ENCODE assay signal across 19 cellular contexts in the genomic region with DNA sequence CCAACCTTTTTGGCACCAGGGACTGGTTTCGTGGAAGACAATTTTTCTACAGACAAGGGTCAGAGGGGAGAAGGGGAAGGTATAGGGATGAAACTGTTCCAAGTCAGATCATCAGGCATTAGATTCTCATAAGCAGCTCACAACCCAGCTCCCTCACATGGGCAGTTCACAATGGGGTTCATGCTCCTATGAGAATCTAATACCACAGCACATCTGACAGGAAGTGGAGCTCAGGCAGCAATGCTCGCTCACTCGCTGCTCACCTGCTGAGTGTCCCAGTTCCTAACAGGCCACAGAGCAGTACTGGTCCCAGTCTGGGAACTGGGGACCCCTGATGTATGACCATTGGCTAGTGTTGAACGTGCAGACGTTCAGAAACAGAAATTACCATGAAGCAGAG.
A peak's percentile ranks its signal among the peaks of the same experiment; 100 is the strongest.
DNase-seq lines count a peak whose midpoint lies in the region; ATAC-seq and TF ChIP-seq lines count a peak whose summit lies in the region.
"Had no signal": no experiment of that assay in that cellular context is flagged by ENCODE, and none has a peak within 500 bp of the region (broad histone marks: within the 10 kb centered on the region; RNA-seq: fewer than 3 reads in every experiment).

No MANE protein-coding gene starts in this region.

- DNase-seq in neuronal stem cell (ENCODE audit: low spot score) (no peak), NOMO-1 treated with dmso at 0.1 percent for 144 hours (lab: John Stamatoyannopoulos, UW; ENCODE audit: unreplicated experiment) (no peak), Caco-2 (no peak)
- DNase-seq in naive thymus-derived CD8-positive, alpha-beta T cell = no peak
- no peak for DNase-seq in activated naive CD8-positive, alpha-beta T cell treated with anti-CD3 and anti-CD28 coated beads, Interleukin-2, amount 50 U/mL, for 24 hours
- DNase-seq: ACHN; AML-193; BE2C; CD4-positive, CD25-positive, alpha-beta regulatory T cell; CD8-positive, alpha-beta T cell; DMS 273 treated with DMSO at 0.1 percent for 48 hours; DMS79; GF-D8; GOT3 had no signal

- no peak overlapping the region for H4K8ac ChIP-seq in neuronal stem cell (ENCODE audit: low read depth, low read length)

- BruUV-seq in Caco-2 (replicated peaks; lab: Mats Ljungman, UMichigan) = no TSS peak

- no peak overlapping the region for H2AK5ac ChIP-seq in neuronal stem cell (ENCODE audit: low read depth, low read length)

- peak overlapping the region; percentile 70 for H3K18ac ChIP-seq in neuronal stem cell (ENCODE audit: low read length)

- no peaks in the 10 kb centered on the region for H3K9me3 Mint-ChIP-seq in naive thymus-derived CD8-positive, alpha-beta T cell
- no peaks in the 10 kb centered on the region for H3K9me3 Mint-ChIP-seq in activated naive CD8-positive, alpha-beta T cell treated with anti-CD3 and anti-CD28 coated beads, Interleukin-2, amount 50 U/mL, for 24 hours
- no peaks in the 10 kb centered on the region for H3K9me3 Mint-ChIP-seq in Caco-2 (ENCODE audit: unreplicated experiment)
- H3K9me3 Mint-ChIP-seq: CD8-positive, alpha-beta T cell had no signal

- no peak overlapping the region for H3K27ac Mint-ChIP-seq in naive thymus-derived CD8-positive, alpha-beta T cell
- no peak overlapping the region for H3K27ac Mint-ChIP-seq in activated naive CD8-positive, alpha-beta T cell treated with anti-CD3 and anti-CD28 coated beads, Interleukin-2, amount 50 U/mL, for 24 hours
- H3K27ac Mint-ChIP-seq in Caco-2 (ENCODE audit: unreplicated experiment) = no peak overlapping the region
- H3K27ac Mint-ChIP-seq: CD8-positive, alpha-beta T cell had no signal

- H3K27ac ChIP-seq in BLaER1 treated with 17β-estradiol and CSF1 and Interleukin-3, amounts not matched to agents 10 nM and 100 nM = peak overlapping the region in 8 of 11 experiments; percentile 59 to 76 (median 70); a peak in 16 of 22 replicates
- H3K27ac ChIP-seq in HEK293 (ENCODE audit: extremely low read depth, low read depth, low read length) = no peak overlapping the region
- H3K27ac ChIP-seq in neuronal stem cell (replicated peaks; ENCODE audit: low read length) = no peak overlapping the region
- H3K27ac ChIP-seq: C4-2B had no signal

- no peak overlapping the region for H2BK12ac ChIP-seq in neuronal stem cell (ENCODE audit: low read length)

- no CpG with 5 or more reads among the region's 5 CpGs for WGBS in neuronal stem cell (ENCODE audit: extremely low coverage in 2 of 2, insufficient read length in 2 of 2, insufficient replicate concordance in 1 of 2), 2 donors

- ATAC-seq in naive thymus-derived CD8-positive, alpha-beta T cell = no peak
- ATAC-seq in activated naive CD8-positive, alpha-beta T cell treated with anti-CD3 and anti-CD28 coated beads, Interleukin-2, amount 50 U/mL, for 24 hours = no peak
- ATAC-seq: CD8-positive, alpha-beta T cell had no signal

- H3K36me3 Mint-ChIP-seq in naive thymus-derived CD8-positive, alpha-beta T cell = peaks cover 15 to 46% (median 28%) of the 10 kb centered on the region in 3 donors
- peaks cover 33% of the 10 kb centered on the region for H3K36me3 Mint-ChIP-seq in activated naive CD8-positive, alpha-beta T cell treated with anti-CD3 and anti-CD28 coated beads, Interleukin-2, amount 50 U/mL, for 24 hours (ENCODE audit: low read depth)
- peaks cover 38% of the 10 kb centered on the region for H3K36me3 Mint-ChIP-seq in Caco-2 (ENCODE audit: insufficient read depth, unreplicated experiment)

- H3K27me3 Mint-ChIP-seq in naive thymus-derived CD8-positive, alpha-beta T cell = no peaks in the 10 kb centered on the region
- H3K27me3 Mint-ChIP-seq in activated naive CD8-positive, alpha-beta T cell treated with anti-CD3 and anti-CD28 coated beads, Interleukin-2, amount 50 U/mL, for 24 hours = no peaks in the 10 kb centered on the region
- H3K27me3 Mint-ChIP-seq in Caco-2 (ENCODE audit: insufficient read depth, unreplicated experiment) = no peaks in the 10 kb centered on the region
- H3K27me3 Mint-ChIP-seq: CD4-positive, CD25-positive, alpha-beta regulatory T cell had no signal

- H2AFZ ChIP-seq in Loucy (ENCODE audit: low read length) (no peak overlapping the region), neuronal stem cell (ENCODE audit: low read length) (no peak overlapping the region)

- no peak overlapping the region for H2BK5ac ChIP-seq in neuronal stem cell (ENCODE audit: low read length)

- peak overlapping the region in 4 of 11 experiments; percentile 30 to 42 (median 38); a peak in 5 of 22 replicates for H3K9ac ChIP-seq in BLaER1 treated with 17β-estradiol and CSF1 and Interleukin-3, amounts not matched to agents 10 nM and 100 nM
- H3K9ac ChIP-seq in Loucy (ENCODE audit: low read depth, low read length, poor library complexity, severe bottlenecking) (no peak overlapping the region), neuronal stem cell (ENCODE audit: low read depth, low read length, poor library complexity) (no peak overlapping the region)

- H3K9me2 ChIP-seq in Loucy (replicated peaks; ENCODE audit: low read depth, low read length) = no peaks in the 10 kb centered on the region

- H2BK120ac ChIP-seq in neuronal stem cell (ENCODE audit: low read depth, low read length) = no peak overlapping the region

- no peaks in the 10 kb centered on the region for H3F3A ChIP-seq in Loucy (ENCODE audit: low read depth)

- no peak overlapping the region for H3K4me3 Mint-ChIP-seq in naive thymus-derived CD8-positive, alpha-beta T cell
- no peak overlapping the region for H3K4me3 Mint-ChIP-seq in activated naive CD8-positive, alpha-beta T cell treated with anti-CD3 and anti-CD28 coated beads, Interleukin-2, amount 50 U/mL, for 24 hours
- H3K4me3 Mint-ChIP-seq in Caco-2 (ENCODE audit: unreplicated experiment) = no peak overlapping the region
- H3K4me3 Mint-ChIP-seq: CD4-positive, CD25-positive, alpha-beta regulatory T cell; CD8-positive, alpha-beta T cell had no signal

- intact Hi-C loops in Caco-2 (cut with micrococcal nuclease; ENCODE audit: unreplicated experiment) = no loop called here

- H4K91ac ChIP-seq in neuronal stem cell (ENCODE audit: low read depth, low read length, poor library complexity) = no peak overlapping the region

- H2BK15ac ChIP-seq in neuronal stem cell (ENCODE audit: low read length) = no peak overlapping the region

- peaks cover 11 to 60% (median 44%) of the 10 kb centered on the region in 11 experiments; a peak in 21 of 22 replicates for H3K9me3 ChIP-seq in BLaER1 treated with 17β-estradiol and CSF1 and Interleukin-3, amounts not matched to agents 10 nM and 100 nM (replicated peaks in 1 of 11)
- H3K9me3 ChIP-seq in HEK293 (ENCODE audit: control insufficient read depth, insufficient read depth, low read depth, low read length) (no peaks in the 10 kb centered on the region), Loucy (ENCODE audit: insufficient read depth, low read depth, low read length) (peaks cover 11% of the 10 kb centered on the region; the same call in 1 of the 2 replicates), neuronal stem cell (replicated peaks in 1 of 2; ENCODE audit: control insufficient read depth in 2 of 2, insufficient read depth in 1 of 2, low read depth in 1 of 2, low read length in 2 of 2) (peaks cover 2 to 13% of the 10 kb centered on the region in 2 donors), Caco-2 (no peaks in the 10 kb centered on the region)
- H3K9me3 ChIP-seq: BE2C, HAP-1 had no signal

- H3K23ac ChIP-seq in neuronal stem cell (ENCODE audit: low read depth, low read length, poor library complexity) = no peak overlapping the region

- POLR2A ChIA-PET in HEK293 (lab: Yijun Ruan, JAX) (no interaction called here), Caco-2 (lab: Charles Lee) (no interaction called here)
- POLR2A ChIA-PET in naive thymus-derived CD8-positive, alpha-beta T cell (lab: Charles Lee) = no interaction called here

- no peaks in the 10 kb centered on the region for H3K79me2 ChIP-seq in Loucy (ENCODE audit: insufficient read depth, low read length)

- CTCF ChIA-PET in HEK293 (lab: Yijun Ruan, JAX) (interaction anchor here (0.6 to 1.9 kb wide), 6 partner anchors 8 to 975 kb away, joined by 3 to 14 read pairs (median 4); no protein-coding TSS in a partner anchor), Caco-2 (lab: Charles Lee) (no interaction called here)

- peak overlapping the region in 5 of 10 experiments; percentile 2 to 47 (median 23); a peak in 5 of 20 replicates for H3K4me3 ChIP-seq in BLaER1 treated with 17β-estradiol and CSF1 and Interleukin-3, amounts not matched to agents 10 nM and 100 nM
- no peak overlapping the region for H3K4me3 ChIP-seq in HEK293 (ENCODE audit: low read depth, low read length)
- no peak overlapping the region for H3K4me3 ChIP-seq in Loucy (ENCODE audit: low read length, poor library complexity, severe bottlenecking)
- H3K4me3 ChIP-seq in neuronal stem cell (ENCODE audit: low read length in 2 of 2) = no peak overlapping the region
- no peak overlapping the region for H3K4me3 ChIP-seq in Caco-2 (ENCODE audit: low read depth, low read length)
- H3K4me3 ChIP-seq: HAP-1 had no signal

- H3K36me3 ChIP-seq in BLaER1 treated with 17β-estradiol and CSF1 and Interleukin-3, amounts not matched to agents 10 nM and 100 nM = peaks cover 44 to 86% (median 69%) of the 10 kb centered on the region in 11 experiments
- H3K36me3 ChIP-seq in HEK293 (ENCODE audit: control insufficient read depth in 2 of 2, insufficient read depth in 1 of 2, low read length in 2 of 2) (peaks cover 3 to 7% of the 10 kb centered on the region in 2 experiments; a peak in 2 of 3 replicates), Loucy (ENCODE audit: insufficient read depth, low read length) (peaks cover 19% of the 10 kb centered on the region), neuronal stem cell (replicated peaks in 1 of 2; ENCODE audit: control insufficient read depth in 2 of 2, insufficient read depth in 2 of 2, low read length in 2 of 2) (peaks cover 2 to 42% of the 10 kb centered on the region in 2 donors), Caco-2 (ENCODE audit: control insufficient read depth, insufficient read depth, low read length) (peaks cover 10% of the 10 kb centered on the region)
- H3K36me3 ChIP-seq: BE2C had no signal

- H4K20me1 ChIP-seq in BLaER1 treated with 17β-estradiol and CSF1 and Interleukin-3, amounts not matched to agents 10 nM and 100 nM = no peaks in the 10 kb centered on the region
- H4K20me1 ChIP-seq in Loucy (ENCODE audit: insufficient read depth, low read length, poor library complexity, severe bottlenecking) = no peaks in the 10 kb centered on the region

- peaks cover 2 to 14% (median 9%) of the 10 kb centered on the region in 4 donors for H3K4me1 Mint-ChIP-seq in naive thymus-derived CD8-positive, alpha-beta T cell
- no peaks in the 10 kb centered on the region for H3K4me1 Mint-ChIP-seq in activated naive CD8-positive, alpha-beta T cell treated with anti-CD3 and anti-CD28 coated beads, Interleukin-2, amount 50 U/mL, for 24 hours
- no peaks in the 10 kb centered on the region for H3K4me1 Mint-ChIP-seq in Caco-2 (ENCODE audit: low read depth, unreplicated experiment)

- H3K4ac ChIP-seq in neuronal stem cell (ENCODE audit: low read length) = peak overlapping the region; percentile 81

- no peak overlapping the region for H3K14ac ChIP-seq in neuronal stem cell (ENCODE audit: low read length)

- H3K27me3 ChIP-seq in BLaER1 treated with 17β-estradiol and CSF1 and Interleukin-3, amounts not matched to agents 10 nM and 100 nM = no peaks in the 10 kb centered on the region
- H3K27me3 ChIP-seq in Loucy (ENCODE audit: insufficient read depth, low read length, poor library complexity, severe bottlenecking) = no peaks in the 10 kb centered on the region
- no peaks in the 10 kb centered on the region for H3K27me3 ChIP-seq in neuronal stem cell (ENCODE audit: control insufficient read depth in 3 of 3, insufficient read depth in 3 of 3, low read depth in 1 of 3, low read length in 3 of 3)
- H3K27me3 ChIP-seq in Caco-2 (replicated peaks; ENCODE audit: control insufficient read depth, insufficient read depth, low read length) = no peaks in the 10 kb centered on the region
- H3K27me3 ChIP-seq: BE2C had no signal

- H3K4me2 ChIP-seq in BLaER1 treated with 17β-estradiol and CSF1 and Interleukin-3, amounts not matched to agents 10 nM and 100 nM = peak overlapping the region in 9 of 11 experiments; percentile 52 to 81 (median 70); a peak in 18 of 22 replicates
- H3K4me2 ChIP-seq in Loucy (ENCODE audit: low read depth, low read length, poor library complexity, severe bottlenecking) (peak overlapping the region; percentile 18), neuronal stem cell (ENCODE audit: insufficient read depth, low read length, poor library complexity, severe bottlenecking) (no peak overlapping the region)

- H3K4me1 ChIP-seq in BLaER1 treated with 17β-estradiol and CSF1 and Interleukin-3, amounts not matched to agents 10 nM and 100 nM = peaks cover 11 to 23% (median 21%) of the 10 kb centered on the region in 10 experiments
- H3K4me1 ChIP-seq in HEK293 (ENCODE audit: control insufficient read depth, insufficient read depth, low read length) = peaks cover 8% of the 10 kb centered on the region
- peaks cover 15% of the 10 kb centered on the region for H3K4me1 ChIP-seq in Loucy (ENCODE audit: insufficient read depth, low read length, poor library complexity, severe bottlenecking)
- peaks cover 12% of the 10 kb centered on the region in 2 donors for H3K4me1 ChIP-seq in neuronal stem cell (ENCODE audit: control insufficient read depth in 2 of 2, insufficient read depth in 1 of 2, low read depth in 1 of 2, low read length in 2 of 2)
- H3K4me1 ChIP-seq in Caco-2 = no peaks in the 10 kb centered on the region
- H3K4me1 ChIP-seq: BE2C had no signal

- TF ChIP-seq CTCF in HEK293 (tag by site-specific recombination; IDR thresholded peaks at IDR 0.05) (no peak), Loucy (conservative IDR thresholded peaks at IDR 0.05; ENCODE audit: low read length) (no peak), Caco-2 (IDR thresholded peaks at IDR 0.05; ENCODE audit: insufficient read depth in 1 of 2, low read depth in 1 of 2, low read length in 1 of 2, severe bottlenecking in 1 of 2, unreplicated experiment in 1 of 2) (no peak)

- no peaks in the 10 kb centered on the region for H3K79me1 ChIP-seq in neuronal stem cell (ENCODE audit: low read depth, low read length)

Comparison
In these comparisons a context has a peak if more than half of its experiments do, and no peak if none do; other contexts are left out.
1. H3K27ac ChIP-seq: peak in BLaER1 treated with 17β-estradiol and CSF1 and Interleukin-3, amounts not matched to agents 10 nM and 100 nM (8 of 11); none in HEK293 (single experiment) and neuronal stem cell (single experiment).